Comparison of ENCODE assay signal across 25 cellular contexts in genomic region chr16:49576941-49577340, GRCh38.
"Had no signal": no experiment of that assay in that cellular context is flagged by ENCODE, and none has a peak within 500 bp of the region (broad histone marks: within the 10 kb centered on the region; RNA-seq: fewer than 3 reads in every experiment).

No MANE protein-coding gene starts in this region.

- H3K36me3 Mint-ChIP-seq: IgD-negative memory B cell had no signal

- H3K9me3 ChIP-seq: SK-N-SH had no signal

- H3K4me3 Mint-ChIP-seq: IgD-negative memory B cell had no signal

- H3K27ac ChIP-seq: HL-60, KMS-11, RWPE1 had no signal

- H3K27me3 Mint-ChIP-seq: IgD-negative memory B cell had no signal

- ATAC-seq: K562 had no signal

- H3K4me3 ChIP-seq: K562 had no signal

- DNase-seq: Kasumi-1, MM.1S, MV-4-11, NCI-H1048, NCI-H1105, NCI-H1417, NCI-H1436 treated with DMSO at 0.1 percent for 48 hours, NCI-H187, NCI-H2029, NCI-H2081 treated with DMSO at 0.1 percent for 48 hours, NCI-H2171, NCI-H226, NCI-H446, NCI-H510A, NCI-H524 treated with DMSO at 0.1 percent for 48 hours, NCI-H69, NCI-H774, SHP77, SK-N-SH, SW 1271 had no signal
